Comparison of ENCODE assay signal across 10 cellular contexts in the genomic region with DNA sequence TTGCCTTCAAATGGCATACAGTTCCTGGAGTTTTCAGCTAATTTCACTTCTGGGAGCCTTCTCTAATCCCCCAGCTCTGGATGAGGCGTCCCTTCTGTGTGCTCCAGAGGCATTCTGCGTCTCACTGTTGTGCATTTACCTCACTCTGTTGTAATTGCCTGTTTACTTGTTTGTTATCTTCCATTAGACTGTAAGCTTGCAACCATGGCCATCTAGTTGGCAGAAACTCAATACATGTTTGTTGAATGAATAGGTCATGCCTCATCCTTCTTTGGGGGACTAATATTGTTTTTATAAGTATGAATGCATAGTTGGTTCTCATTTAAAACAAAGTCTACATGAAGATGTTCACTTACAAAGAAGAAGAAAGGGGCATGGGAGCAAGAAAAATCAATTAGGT.
"Had no signal": no experiment of that assay in that cellular context is flagged by ENCODE, and none has a peak within 500 bp of the region (broad histone marks: within the 10 kb centered on the region; RNA-seq: fewer than 3 reads in every experiment).

No MANE protein-coding gene starts in this region.

- FAIRE-seq: kidney had no signal

- ATAC-seq: stimulated activated memory B cell treated with anti-CD40 and anti-IgM and Interleukin-4, amounts not matched to agents 10 μg/mL and 1 μg/mL and 100 μg/mL, for 72 hours had no signal

- DNase-seq: activated CD4-positive, alpha-beta T cell treated with anti-CD3 and anti-CD28 coated beads, Interleukin-2, amount 10 ng/mL, durations not matched to agents 24 days and 14 days; activated CD4-positive, CD25-positive, alpha-beta regulatory T cell; activated naive CD8-positive, alpha-beta T cell treated with anti-CD3 and anti-CD28 coated beads for 36 hours; hippocampal formation; kidney; sigmoid colon; stimulated activated CD4-positive, alpha-beta T cell treated with anti-CD3 and anti-CD28 coated beads, Interleukin-2, amount 100 ng/mL, for 48 hours had no signal

- H3K9me3 ChIP-seq: sigmoid colon, tibial nerve had no signal

- H3K27me3 ChIP-seq: brain microvascular endothelial cell, sigmoid colon, tibial nerve had no signal

- H3K36me3 ChIP-seq: brain microvascular endothelial cell, tibial nerve had no signal

- H3K4me3 ChIP-seq: sigmoid colon, tibial nerve had no signal

- H3K27ac ChIP-seq: brain microvascular endothelial cell had no signal
